ENCODE assay signal across 7 cellular contexts in the genomic region with DNA sequence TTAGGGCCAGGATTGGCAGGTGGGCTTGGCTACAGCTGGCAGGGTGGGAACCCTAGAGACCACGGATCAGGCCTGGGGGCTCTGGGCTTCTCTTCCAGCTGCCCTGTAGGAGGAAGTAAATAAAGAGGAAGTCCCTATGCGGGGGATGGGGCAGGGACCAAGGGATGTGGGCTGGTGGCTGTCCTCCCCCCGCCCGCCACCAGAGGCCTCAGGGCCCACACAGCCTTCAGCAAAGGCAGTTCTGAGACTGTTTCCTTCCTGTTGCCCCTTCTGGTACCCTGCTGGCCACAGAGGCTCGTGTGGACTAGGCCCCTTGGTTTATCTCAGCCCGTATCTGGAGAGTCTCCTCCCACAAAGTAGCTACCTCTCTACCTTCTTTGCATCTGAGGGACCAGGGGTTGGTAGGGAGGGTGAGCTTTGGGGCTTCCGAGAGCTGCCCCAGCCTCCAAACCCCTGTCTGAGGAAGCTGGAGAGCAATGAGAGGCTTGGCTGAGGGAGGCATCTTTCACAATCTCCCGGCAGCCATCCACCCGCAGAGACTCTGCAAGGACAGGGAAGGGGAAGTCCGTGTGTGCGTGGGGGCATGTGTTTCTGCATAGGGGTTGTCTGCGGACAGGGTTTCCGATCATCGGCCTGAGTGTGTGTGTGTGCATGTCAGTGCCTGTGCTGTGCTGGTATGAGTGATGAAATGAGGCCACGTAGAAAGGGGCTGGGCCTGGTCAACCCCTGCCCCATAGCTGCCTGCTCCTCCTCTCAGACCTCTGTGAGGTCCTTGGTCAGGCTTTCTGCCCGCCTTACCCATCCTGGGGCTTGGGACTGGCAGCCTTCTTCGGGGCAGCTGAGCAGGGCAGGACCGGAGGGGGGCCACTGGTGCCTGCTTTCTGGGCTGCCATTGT. TPM values are rescaled to one million over a fixed set of nuclear protein-coding genes. Genes with fewer than 3 reads are reported as not detected.
A peak's percentile ranks its signal among the peaks of the same experiment; 100 is the strongest.
DNase-seq lines count a peak whose midpoint lies in the region; ATAC-seq and TF ChIP-seq lines count a peak whose summit lies in the region.

No MANE protein-coding gene starts in this region.

- peak overlapping the region; percentile 11 for H4K91ac ChIP-seq in neuronal stem cell (ENCODE audit: low read depth, low read length, poor library complexity)

- H4K8ac ChIP-seq in neuronal stem cell (ENCODE audit: low read depth, low read length), result no peak overlapping the region

- no peaks in the 10 kb centered on the region for H4K20me1 ChIP-seq in fibroblast of lung (ENCODE audit: control insufficient read depth, extremely low read depth, insufficient read depth, low read length)

- H2BK12ac ChIP-seq in neuronal stem cell (ENCODE audit: low read length), result peak overlapping the region; percentile 87

- DNase-seq in NT2/D1 (ENCODE audit: low read depth, low spot score), result peak; percentile 71
- DNase-seq in activated T-cell treated with anti-CD3 and anti-CD28 coated beads for 4 hours, result peak; percentile 48
- DNase-seq in fibroblast of lung (ENCODE audit: low read depth in 2 of 2), result peak in 1 of 2 donors; percentile 71
- DNase-seq in neuronal stem cell (ENCODE audit: low spot score), result no peak

- H3K79me1 ChIP-seq in neuronal stem cell (ENCODE audit: low read depth, low read length), result peaks cover 2% of the 10 kb centered on the region

- H3K79me2 ChIP-seq in fibroblast of lung (ENCODE audit: control insufficient read depth, insufficient read depth, low read length), result no peaks in the 10 kb centered on the region

- peak overlapping the region; percentile 86 for H3K18ac ChIP-seq in neuronal stem cell (ENCODE audit: low read length)

- H2BK15ac ChIP-seq in neuronal stem cell (ENCODE audit: low read length), result peak overlapping the region; percentile 25

- H3K27ac ChIP-seq in fibroblast of lung (ENCODE audit: insufficient read depth, low read length) (no peak overlapping the region), neuronal stem cell (replicated peaks; ENCODE audit: low read length) (no peak overlapping the region), temporal lobe (ENCODE audit: low read depth, low read length) (peak overlapping the region; percentile 86)

- no peak overlapping the region for H2BK120ac ChIP-seq in neuronal stem cell (ENCODE audit: low read depth, low read length)

- H3K4me2 ChIP-seq in fibroblast of lung (ENCODE audit: extremely low read depth, insufficient read depth, low read length) (no peak overlapping the region), neuronal stem cell (ENCODE audit: insufficient read depth, low read length, poor library complexity, severe bottlenecking) (no peak overlapping the region)

- ATAC-seq in GM18517 (IDR thresholded peaks at IDR 0.05; ENCODE audit: unreplicated experiment) (peak; percentile 57), HG02798 (IDR thresholded peaks at IDR 0.05; ENCODE audit: poor library complexity, unreplicated experiment) (peak; percentile 55)

- peaks cover 67% of the 10 kb centered on the region for H3K36me3 ChIP-seq in NT2/D1 (ENCODE audit: insufficient read depth, insufficient read length, low read length)
- H3K36me3 ChIP-seq in fibroblast of lung (ENCODE audit: control insufficient read depth, insufficient read depth, low read length), result no peaks in the 10 kb centered on the region
- H3K36me3 ChIP-seq in neuronal stem cell (replicated peaks in 1 of 2; ENCODE audit: control insufficient read depth in 2 of 2, insufficient read depth in 2 of 2, low read length in 2 of 2), result peaks cover 0 to 3% of the 10 kb centered on the region in 2 donors

- peak overlapping the region; percentile 61 for H3K23ac ChIP-seq in neuronal stem cell (ENCODE audit: low read depth, low read length, poor library complexity)

- H3K9me3 ChIP-seq in NT2/D1 (ENCODE audit: insufficient read depth, low read length), result no peaks in the 10 kb centered on the region
- no peaks in the 10 kb centered on the region for H3K9me3 ChIP-seq in fibroblast of lung (ENCODE audit: control insufficient read depth, insufficient read depth, low read depth, low read length)
- H3K9me3 ChIP-seq in neuronal stem cell (replicated peaks in 1 of 2; ENCODE audit: control insufficient read depth in 2 of 2, insufficient read depth in 1 of 2, low read depth in 1 of 2, low read length in 2 of 2), result no peaks in the 10 kb centered on the region

- no CpG with 5 or more reads among the region's 18 CpGs for WGBS in neuronal stem cell (ENCODE audit: extremely low coverage in 2 of 2, insufficient read length in 2 of 2, insufficient replicate concordance in 1 of 2), 2 donors

- H3K14ac ChIP-seq in neuronal stem cell (ENCODE audit: low read length), result peak overlapping the region; percentile 51

- peak overlapping the region; percentile 44 for H2AK5ac ChIP-seq in neuronal stem cell (ENCODE audit: low read depth, low read length)

- peak in 1 of 2 donors; percentile 23 for TF ChIP-seq CTCF in fibroblast of lung (conservative IDR thresholded peaks at IDR 0.05 in 1 of 2, IDR thresholded peaks at IDR 0.05 in 1 of 2; ENCODE audit: low read depth in 1 of 2, low read length in 2 of 2)

- H3K4me3 ChIP-seq in NT2/D1 (ENCODE audit: insufficient read length, low read depth) (no peak overlapping the region), fibroblast of lung (replicated peaks in 1 of 4; ENCODE audit: control extremely low read depth in 1 of 4, insufficient read depth in 1 of 4, low read depth in 3 of 4, low read length in 4 of 4) (no peak overlapping the region), neuronal stem cell (ENCODE audit: low read length in 2 of 2) (no peak overlapping the region)

- peak overlapping the region; percentile 55 for H2BK5ac ChIP-seq in neuronal stem cell (ENCODE audit: low read length)

- H3K4me1 ChIP-seq in NT2/D1 (ENCODE audit: insufficient read depth, insufficient read length), result peaks cover 26% of the 10 kb centered on the region
- no peaks in the 10 kb centered on the region for H3K4me1 ChIP-seq in fibroblast of lung (ENCODE audit: control insufficient read depth, extremely low read depth, insufficient read depth, low read length)
- peaks cover 9 to 14% of the 10 kb centered on the region in 2 donors for H3K4me1 ChIP-seq in neuronal stem cell (ENCODE audit: control insufficient read depth in 2 of 2, insufficient read depth in 1 of 2, low read depth in 1 of 2, low read length in 2 of 2)

- no peak overlapping the region for H3K4ac ChIP-seq in neuronal stem cell (ENCODE audit: low read length)

- peak overlapping the region; percentile 57 for H3K9ac ChIP-seq in NT2/D1 (ENCODE audit: insufficient read length, low read depth)
- H3K9ac ChIP-seq in fibroblast of lung (ENCODE audit: insufficient read depth, low read length), result no peak overlapping the region
- peak overlapping the region; percentile 70 for H3K9ac ChIP-seq in neuronal stem cell (ENCODE audit: low read depth, low read length, poor library complexity)

- peak overlapping the region; percentile 30 for H2AFZ ChIP-seq in fibroblast of lung (ENCODE audit: low read length)
- peak overlapping the region; percentile 85 for H2AFZ ChIP-seq in neuronal stem cell (ENCODE audit: low read length)

- H3K27me3 ChIP-seq in NT2/D1 (ENCODE audit: insufficient read depth, insufficient read length), result no peaks in the 10 kb centered on the region
- H3K27me3 ChIP-seq in fibroblast of lung (ENCODE audit: control insufficient read depth, insufficient read depth, low read length), result no peaks in the 10 kb centered on the region
- no peaks in the 10 kb centered on the region for H3K27me3 ChIP-seq in neuronal stem cell (ENCODE audit: control insufficient read depth in 3 of 3, insufficient read depth in 3 of 3, low read depth in 1 of 3, low read length in 3 of 3)

RNA-seq across cellular contexts. Expression of a gene that starts 12.5 kb away (rescaled TPM):
- total RNA-seq in fibroblast of lung (1.7 and 2.6 TPM in 2 replicates), temporal lobe (3.4 TPM)
- 0.64 and 0.94 TPM in 2 replicates for polyA plus RNA-seq in fibroblast of lung
- 0.90 and 1.1 TPM in 2 replicates for polyA plus RNA-seq in fibroblast of lung (2012)
- polyA minus RNA-seq in fibroblast of lung (ENCODE audit: low replicate concordance), result 0.47 and 1.3 TPM in 2 replicates
- 22.7 TPM for polyA plus RNA-seq in neuronal stem cell (2013, experiment 1 of 2)
- 22.0 TPM for polyA plus RNA-seq in neuronal stem cell (2013, experiment 2 of 2)
